ENCODE assay signal across 9 cellular contexts in the genomic region with DNA sequence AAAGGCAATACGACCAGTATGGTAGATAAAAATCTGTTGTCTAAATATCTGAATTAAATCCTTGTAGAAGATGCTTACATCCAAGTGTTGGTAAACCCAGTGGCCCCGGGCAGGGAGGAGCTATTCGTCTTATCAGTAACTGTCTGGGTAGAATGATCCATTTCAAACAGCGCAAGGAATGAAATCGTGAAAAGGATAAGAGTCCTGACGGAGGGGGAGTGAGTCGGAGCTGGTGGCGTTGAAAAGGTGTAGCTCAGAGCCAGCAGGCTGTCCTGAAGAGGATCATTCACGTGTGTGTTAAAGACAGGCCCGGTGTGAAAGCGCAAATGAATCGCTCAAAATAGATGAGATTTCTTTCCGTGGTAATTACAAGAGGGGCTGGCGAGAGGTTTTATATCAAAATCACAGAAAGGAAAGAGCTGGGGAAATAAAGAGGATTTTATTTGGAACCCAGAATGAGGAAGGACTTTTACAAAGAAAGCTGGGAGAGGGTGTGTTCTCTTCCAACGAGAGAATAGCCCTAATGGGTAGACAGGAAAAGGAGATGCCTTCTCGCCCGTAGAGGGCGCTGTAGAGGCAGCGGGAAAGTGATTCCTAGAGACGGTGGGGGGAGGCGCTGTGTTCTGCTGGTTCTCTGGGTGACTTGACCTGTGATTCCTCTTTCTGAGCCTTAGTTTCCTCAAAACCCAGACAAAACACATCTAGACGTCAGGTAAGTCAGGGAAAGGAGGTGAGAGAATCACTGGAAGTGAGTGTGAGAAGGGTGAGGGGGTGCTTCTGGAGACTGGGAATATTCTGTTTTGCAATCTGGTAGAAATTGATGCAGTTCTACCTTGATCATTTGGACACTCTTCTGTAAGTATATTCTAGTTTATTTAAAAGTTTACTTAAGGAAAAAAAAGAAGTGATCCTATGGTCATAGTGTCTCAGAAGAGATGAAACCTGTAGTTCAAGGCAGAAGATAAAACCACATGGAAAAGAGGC.
DNase-seq lines count a peak whose midpoint lies in the region; ATAC-seq and TF ChIP-seq lines count a peak whose summit lies in the region.
"Had no signal": no experiment of that assay in that cellular context is flagged by ENCODE, and none has a peak within 500 bp of the region (broad histone marks: within the 10 kb centered on the region; RNA-seq: fewer than 3 reads in every experiment).

No MANE protein-coding gene starts in this region.

- no peak for ATAC-seq in stimulated activated effector memory CD8-positive, alpha-beta T cell treated with anti-CD3 and anti-CD28 coated beads, Interleukin-12 subunit alpha, Interleukin-12 subunit beta, amount 100 ng/mL, for 72 hours
- no peak for ATAC-seq in HG03095 (IDR thresholded peaks at IDR 0.05; ENCODE audit: unreplicated experiment)
- ATAC-seq in HG03196 (IDR thresholded peaks at IDR 0.05; ENCODE audit: unreplicated experiment) = no peak

- H3K27ac Mint-ChIP-seq in stimulated activated effector memory CD8-positive, alpha-beta T cell treated with anti-CD3 and anti-CD28 coated beads, Interleukin-12 subunit alpha, Interleukin-12 subunit beta, amount 100 ng/mL, for 72 hours = no peak overlapping the region

- H3K9me3 Mint-ChIP-seq in stimulated activated effector memory CD8-positive, alpha-beta T cell treated with anti-CD3 and anti-CD28 coated beads, Interleukin-12 subunit alpha, Interleukin-12 subunit beta, amount 100 ng/mL, for 72 hours = peaks cover 12% of the 10 kb centered on the region

- in situ Hi-C loops in GM13976 (cut with MboI; ENCODE audit: low sequenced_read_pairs, unreplicated experiment) = no loop called here

- no peaks in the 10 kb centered on the region for H3K36me3 Mint-ChIP-seq in stimulated activated effector memory CD8-positive, alpha-beta T cell treated with anti-CD3 and anti-CD28 coated beads, Interleukin-12 subunit alpha, Interleukin-12 subunit beta, amount 100 ng/mL, for 72 hours

- no peak for TF ChIP-seq CTCF in GM13976 (IDR thresholded peaks at IDR 0.05; ENCODE audit: borderline replicate concordance, control extremely low read depth, extremely low read depth, insufficient read depth, missing control alignments)

- peak; percentile 15 for DNase-seq in COLO829 (ENCODE audit: low spot score)
- DNase-seq in GM13976 (ENCODE audit: low spot score) = peak; percentile 19
- peak; percentile 37 for DNase-seq in RKO (ENCODE audit: low spot score)
- DNase-seq in iPS-NIHi11 (ENCODE audit: low spot score) = peak; percentile 87
- DNase-seq in stimulated activated effector memory CD8-positive, alpha-beta T cell treated with anti-CD3 and anti-CD28 coated beads, Interleukin-12 subunit alpha, Interleukin-12 subunit beta, amount 100 ng/mL, for 72 hours (ENCODE audit: low spot score in 2 of 2) = no peak
- DNase-seq in NCI-H1105 treated with DMSO at 0.1 percent for 48 hours (lab: John Stamatoyannopoulos, UW) = no peak
- DNase-seq: ovary had no signal

- no peaks in the 10 kb centered on the region for H3K4me1 Mint-ChIP-seq in stimulated activated effector memory CD8-positive, alpha-beta T cell treated with anti-CD3 and anti-CD28 coated beads, Interleukin-12 subunit alpha, Interleukin-12 subunit beta, amount 100 ng/mL, for 72 hours

- H3K4me3 Mint-ChIP-seq in stimulated activated effector memory CD8-positive, alpha-beta T cell treated with anti-CD3 and anti-CD28 coated beads, Interleukin-12 subunit alpha, Interleukin-12 subunit beta, amount 100 ng/mL, for 72 hours = no peak overlapping the region

Comparison
In these comparisons a context has a peak if more than half of its experiments do, and no peak if none do; other contexts are left out.
1. DNase-seq: peak in COLO829 (single experiment), GM13976 (single experiment), RKO (single experiment) and iPS-NIHi11 (single experiment); none in stimulated activated effector memory CD8-positive, alpha-beta T cell treated with anti-CD3 and anti-CD28 coated beads, Interleukin-12 subunit alpha, Interleukin-12 subunit beta, amount 100 ng/mL, for 72 hours (0 of 2) and NCI-H1105 treated with DMSO at 0.1 percent for 48 hours (single experiment).